Comparison of ENCODE assay signal across 8 cellular contexts in genomic region chr12:49331360-49332222, GRCh38. TPM values are rescaled to one million over a fixed set of nuclear protein-coding genes. Genes with fewer than 3 reads are reported as not detected.
DNase-seq lines count a peak whose midpoint lies in the region; ATAC-seq, FAIRE-seq and TF ChIP-seq lines count a peak whose summit lies in the region.

No MANE protein-coding gene starts in this region.

- no peaks in the 10 kb centered on the region for H3K9me3 ChIP-seq in PC-9 (ENCODE audit: insufficient read depth, low read depth)

- no peak overlapping the region for H3K4me3 ChIP-seq in AG10803 (ENCODE audit: low read length)
- H3K4me3 ChIP-seq in PC-9: no peak overlapping the region

- POLR2A ChIA-PET in PC-9 (lab: Charles Lee; ENCODE audit: unreplicated experiment): interaction anchor here (0.7 to 0.8 kb wide), 2 partner anchors 117 to 409 kb away, joined by 4 to 9 read pairs; no protein-coding TSS in a partner anchor

- peaks cover 10% of the 10 kb centered on the region for H3K4me1 Mint-ChIP-seq in mesothelial cell of epicardium

- H3K4me2 ChIP-seq in PC-9: no peak overlapping the region

- no peaks in the 10 kb centered on the region for H4K20me1 ChIP-seq in PC-9 (ENCODE audit: insufficient read depth)

- no peak for ATAC-seq in HG02970 (IDR thresholded peaks at IDR 0.05; ENCODE audit: low FRiP score, unreplicated experiment)
- ATAC-seq in HG02759 (IDR thresholded peaks at IDR 0.05; ENCODE audit: unreplicated experiment): no peak
- no peak for ATAC-seq in HG03354 (IDR thresholded peaks at IDR 0.05; ENCODE audit: poor library complexity, severe bottlenecking, unreplicated experiment)

- CTCF ChIA-PET in PC-9 (lab: Charles Lee): interaction anchor here (0.5 to 2.2 kb wide), 10 partner anchors 9 to 317 kb away, joined by 3 to 16 read pairs (median 5); partner anchors contain the start of gene TROAP

- H3K4me3 Mint-ChIP-seq in mesothelial cell of epicardium: no peak overlapping the region

- peak; percentile 68 for DNase-seq in AG10803 (ENCODE audit: low read depth)
- DNase-seq in GM20000 (ENCODE audit: low spot score): peak; percentile 59
- peak in 1 of 2 experiments; percentile 47 for DNase-seq in PC-9
- DNase-seq in mesothelial cell of epicardium (ENCODE audit: low spot score in 2 of 2, unreplicated experiment in 2 of 2): peak in 1 of 2 experiments; percentile 74

- no peak overlapping the region for H3K27ac ChIP-seq in PC-9

- peaks cover 13% of the 10 kb centered on the region; the same call in 1 of the 2 replicates for H3F3A ChIP-seq in PC-9 (ENCODE audit: insufficient read depth, low read depth)

- H3K27ac Mint-ChIP-seq in mesothelial cell of epicardium: peak overlapping the region; percentile 51

- no peaks in the 10 kb centered on the region for H3K27me3 ChIP-seq in PC-9 (ENCODE audit: insufficient read depth, low read depth)

- intact Hi-C loops in PC-9 (cut with micrococcal nuclease; ENCODE audit: unreplicated experiment): loop anchor here (1.0 kb wide), 1 partner anchor 26 kb away; no protein-coding TSS in a partner anchor

- no TSS peak for BruUV-seq in PC-9 (replicated peaks; lab: Mats Ljungman, UMichigan)

- no peak overlapping the region for H2AFZ ChIP-seq in PC-9

- TF ChIP-seq CTCF in AG10803 (conservative IDR thresholded peaks at IDR 0.05; ENCODE audit: low read length) (peak; percentile 86), GM20000 (IDR thresholded peaks at IDR 0.05; ENCODE audit: extremely low read depth, missing control alignments) (peak; percentile 34), PC-9 (conservative IDR thresholded peaks at IDR 0.05) (peak; percentile 76), mesothelial cell of epicardium (IDR thresholded peaks at IDR 0.05; ENCODE audit: unreplicated experiment) (peak; percentile 62)

- FAIRE-seq in endometrium (lab: Jason Lieb, UNC): peak; percentile 23

- H3K36me3 ChIP-seq in PC-9 (ENCODE audit: low read depth): no peaks in the 10 kb centered on the region

- H3K9me2 ChIP-seq in PC-9 (ENCODE audit: insufficient read depth): no peaks in the 10 kb centered on the region

- peaks cover 19% of the 10 kb centered on the region for H3K27me3 Mint-ChIP-seq in mesothelial cell of epicardium (ENCODE audit: low read depth)

- H3K79me2 ChIP-seq in PC-9 (ENCODE audit: low read depth): no peaks in the 10 kb centered on the region

- H3K9me3 Mint-ChIP-seq in mesothelial cell of epicardium: no peaks in the 10 kb centered on the region

- peaks cover 7% of the 10 kb centered on the region for H3K36me3 Mint-ChIP-seq in mesothelial cell of epicardium

- no peaks in the 10 kb centered on the region for H3K4me1 ChIP-seq in PC-9 (replicated peaks; ENCODE audit: insufficient read depth)

RNA-seq across cellular contexts. Expression of gene C1QL4, which starts 5.4 kb away (rescaled TPM):
- total RNA-seq in PC-9 (2021): 0.18 and 0.22 TPM in 2 replicates
- total RNA-seq in mesothelial cell of epicardium: 0.20 TPM in 2 of 3 replicates, not detected in the other

RNA-seq across cellular contexts. Expression of gene TROAP, which starts 8.5 kb away (rescaled TPM):
- 79.4 and 79.9 TPM in 2 replicates for total RNA-seq in PC-9 (2021)
- 29.5 to 30.8 TPM (median 29.8 TPM) in 3 replicates for total RNA-seq in mesothelial cell of epicardium

RNA-seq across cellular contexts. Expression of gene DNAJC22, which starts 15.1 kb away (rescaled TPM):
- 3.7 and 4.7 TPM in 2 replicates for total RNA-seq in PC-9 (2021)
- 13.2 to 15.3 TPM (median 14.4 TPM) in 3 replicates for total RNA-seq in mesothelial cell of epicardium

RNA-seq across cellular contexts. Expression of gene SPATS2, which starts 35.7 kb away (rescaled TPM):
- 65.1 and 84.3 TPM in 2 replicates for total RNA-seq in PC-9 (2021)
- 68.3 to 71.2 TPM (median 69.0 TPM) in 3 replicates for total RNA-seq in mesothelial cell of epicardium

RNA-seq across cellular contexts. Expression of gene PRPH, which starts 36.6 kb away (rescaled TPM):
- total RNA-seq in PC-9 (2021) (0.46 and 0.60 TPM in 2 replicates), mesothelial cell of epicardium (0.38 TPM in 1 of 3 replicates, not detected in the others)

Comparison
In these comparisons a context has a peak if more than half of its experiments do, and no peak if none do; other contexts are left out.
1. CTCF ChIP-seq: peak in every context shown above with its lines; median percentile 86 in AG10803; 76 in PC-9; 62 in mesothelial cell of epicardium; 34 in GM20000.